Comparison of ENCODE assay signal across 9 cellular contexts in the genomic region with DNA sequence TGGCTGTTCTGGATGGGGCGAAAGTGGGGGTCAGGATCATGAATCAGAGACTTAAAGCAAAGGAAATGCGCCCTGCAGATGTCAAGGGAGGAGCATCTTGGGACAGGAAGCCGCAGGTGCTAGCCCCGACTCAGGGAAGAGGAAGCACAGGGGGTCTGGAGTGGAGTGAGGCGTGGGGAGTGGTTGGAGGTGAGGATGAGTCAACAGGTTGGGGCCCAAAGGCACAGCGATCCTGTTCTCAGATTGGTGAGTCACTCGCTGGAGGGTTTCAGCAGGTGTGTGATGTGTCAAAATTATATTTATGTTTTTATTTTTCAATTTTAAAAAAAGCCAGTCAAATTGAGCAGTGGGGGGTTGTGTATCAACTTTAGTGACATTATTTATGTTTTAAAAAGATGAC. TPM values are rescaled to one million over a fixed set of nuclear protein-coding genes. Genes with fewer than 3 reads are reported as not detected.
A peak's percentile ranks its signal among the peaks of the same experiment; 100 is the strongest.
DNase-seq lines count a peak whose midpoint lies in the region.
"Had no signal": no experiment of that assay in that cellular context is flagged by ENCODE, and none has a peak within 500 bp of the region (broad histone marks: within the 10 kb centered on the region; RNA-seq: fewer than 3 reads in every experiment).

No MANE protein-coding gene starts in this region.

- in situ Hi-C loops in G401 (cut with HindIII; ENCODE audit: low sequenced_read_pairs): no loop called here

- intact Hi-C loops in posterior vena cava (cut with DNase I): no loop called here

- peak; percentile 72 for DNase-seq in COLO668 (lab: John Stamatoyannopoulos, UW; ENCODE audit: unreplicated experiment)
- DNase-seq in NCI-H69 (lab: John Stamatoyannopoulos, UW): peak; percentile 97
- peak; percentile 75 to 82 for DNase-seq in activated T-cell treated with anti-CD3 and anti-CD28 coated beads, Interleukin-2, amount 50 U/mL, for 48 hours
- peak; percentile 40 for DNase-seq in posterior vena cava (ENCODE audit: low spot score)
- DNase-seq in ureter (ENCODE audit: low spot score): no peak
- no peak for DNase-seq in superior temporal gyrus (ENCODE audit: extremely low spot score)
- no peak for DNase-seq in G401 (ENCODE audit: low spot score)
- no peak for DNase-seq in DMS114 treated with DMSO at 0.1 percent for 48 hours (lab: John Stamatoyannopoulos, UW; ENCODE audit: unreplicated experiment)
- DNase-seq: DMS79 had no signal

RNA-seq across cellular contexts. Expression of gene PACSIN1, which starts 19.0 kb away (rescaled TPM):
- total RNA-seq in posterior vena cava: under 1 TPM in 1 of 2 donors, not detected in 1; 0.09 TPM
- 1.9 TPM for total RNA-seq in ureter
- 0.12 TPM in 1 of 2 replicates, not detected in the other for total RNA-seq in G401 (2014; rRNA removed; shearing (Covaris generic))

RNA-seq across cellular contexts. Expression of gene RPS10, which starts 59.0 kb away (rescaled TPM):
- 1,000 to 10,000 TPM in 1 of 2 donors, 100 to 1,000 TPM in 1; 962 to 1,039 TPM for total RNA-seq in posterior vena cava
- 1,781 TPM for total RNA-seq in ureter
- 2,978 and 4,372 TPM in 2 replicates for total RNA-seq in G401 (2014; rRNA removed; shearing (Covaris generic))

Comparison
In these comparisons a context has a peak if more than half of its experiments do, and no peak if none do; other contexts are left out.
1. DNase-seq: peak in COLO668 (single experiment), NCI-H69 (single experiment), activated T-cell treated with anti-CD3 and anti-CD28 coated beads, Interleukin-2, amount 50 U/mL, for 48 hours (2 of 2) and posterior vena cava (single experiment); none in ureter (single experiment), superior temporal gyrus (single experiment), G401 (single experiment) and DMS114 treated with DMSO at 0.1 percent for 48 hours (single experiment).